ENCODE assay signal across 14 cellular contexts in genomic region chr10:5564537-5565204, GRCh38. TPM values are rescaled to one million over a fixed set of nuclear protein-coding genes. Genes with fewer than 3 reads are reported as not detected.
DNase-seq lines count a peak whose midpoint lies in the region; ATAC-seq and TF ChIP-seq lines count a peak whose summit lies in the region.
"Had no signal": no experiment of that assay in that cellular context is flagged by ENCODE, and none has a peak within 500 bp of the region (broad histone marks: within the 10 kb centered on the region; RNA-seq: fewer than 3 reads in every experiment).

No MANE protein-coding gene starts in this region.

- no peak for ATAC-seq in stimulated activated naive B cell treated with anti-CD40 and anti-IgM and Interleukin-4, amounts not matched to agents 10 μg/mL and 1 μg/mL and 100 μg/mL, for 72 hours (replicated peaks)
- no peak for ATAC-seq in GM18861 (IDR thresholded peaks at IDR 0.05; ENCODE audit: unreplicated experiment)
- no peak for ATAC-seq in lower lobe of right lung

- H3K9me3 ChIP-seq in fibroblast of lung (ENCODE audit: control insufficient read depth, insufficient read depth, low read depth, low read length) (no peaks in the 10 kb centered on the region), lower lobe of right lung (no peaks in the 10 kb centered on the region)

- H3K4me1 ChIP-seq in fibroblast of lung (ENCODE audit: control insufficient read depth, extremely low read depth, insufficient read depth, low read length) (peaks cover 7% of the 10 kb centered on the region), lower lobe of right lung (no peaks in the 10 kb centered on the region)

- peak overlapping the region; percentile 76 for H2AFZ ChIP-seq in fibroblast of lung (ENCODE audit: low read length)

- no peaks in the 10 kb centered on the region for H3K9me3 Mint-ChIP-seq in activated T-cell treated with anti-CD3 and anti-CD28 coated beads, Interleukin-2, amount 50 U/mL, for 24 hours
- H3K9me3 Mint-ChIP-seq in stimulated activated naive B cell treated with anti-CD40 and anti-IgM and Interleukin-4, amounts not matched to agents 10 μg/mL and 1 μg/mL and 100 μg/mL, for 72 hours = peaks cover 4% of the 10 kb centered on the region in 2 donors

- H3K27me3 Mint-ChIP-seq in activated T-cell treated with anti-CD3 and anti-CD28 coated beads, Interleukin-2, amount 50 U/mL, for 24 hours = no peaks in the 10 kb centered on the region
- H3K27me3 Mint-ChIP-seq in stimulated activated naive B cell treated with anti-CD40 and anti-IgM and Interleukin-4, amounts not matched to agents 10 μg/mL and 1 μg/mL and 100 μg/mL, for 72 hours = peaks cover 23 to 26% of the 10 kb centered on the region in 2 donors
- H3K27me3 Mint-ChIP-seq: brain had no signal

- H3K27ac ChIP-seq in fibroblast of lung (ENCODE audit: insufficient read depth, low read length) (no peak overlapping the region), lower lobe of right lung (no peak overlapping the region)
- H3K27ac ChIP-seq: 22Rv1 had no signal

- H3K36me3 Mint-ChIP-seq in activated T-cell treated with anti-CD3 and anti-CD28 coated beads, Interleukin-2, amount 50 U/mL, for 24 hours (ENCODE audit: low read depth) = no peaks in the 10 kb centered on the region
- no peaks in the 10 kb centered on the region for H3K36me3 Mint-ChIP-seq in stimulated activated naive B cell treated with anti-CD40 and anti-IgM and Interleukin-4, amounts not matched to agents 10 μg/mL and 1 μg/mL and 100 μg/mL, for 72 hours
- H3K36me3 Mint-ChIP-seq: brain had no signal

- DNase-seq in NCI-H1694 treated with DMSO at 0.1 percent for 48 hours (lab: John Stamatoyannopoulos, UW) (peak; percentile 12), NCI-H1694 (lab: John Stamatoyannopoulos, UW) (no peak), fibroblast of lung (ENCODE audit: low read depth in 2 of 2) (no peak), activated gamma-delta T cell (lab: John Stamatoyannopoulos, UW) (no peak), lower lobe of right lung (no peak)
- no peak for DNase-seq in activated T-cell treated with anti-CD3 and anti-CD28 coated beads, Interleukin-2, amount 50 U/mL, for 24 hours
- DNase-seq in stimulated activated naive B cell treated with anti-CD40 and anti-IgM and Interleukin-4, amounts not matched to agents 10 μg/mL and 1 μg/mL and 100 μg/mL, for 72 hours = no peak
- DNase-seq: Karpas-422, NCI-H510A had no signal

- no peaks in the 10 kb centered on the region for H3K36me3 ChIP-seq in fibroblast of lung (ENCODE audit: control insufficient read depth, insufficient read depth, low read length)
- no peaks in the 10 kb centered on the region for H3K36me3 ChIP-seq in lower lobe of right lung

- peaks cover 42% of the 10 kb centered on the region for H3K4me1 Mint-ChIP-seq in activated T-cell treated with anti-CD3 and anti-CD28 coated beads, Interleukin-2, amount 50 U/mL, for 24 hours (ENCODE audit: low read depth)
- peaks cover 0 to 6% of the 10 kb centered on the region in 2 donors for H3K4me1 Mint-ChIP-seq in stimulated activated naive B cell treated with anti-CD40 and anti-IgM and Interleukin-4, amounts not matched to agents 10 μg/mL and 1 μg/mL and 100 μg/mL, for 72 hours

- no peaks in the 10 kb centered on the region for H3K79me2 ChIP-seq in fibroblast of lung (ENCODE audit: control insufficient read depth, insufficient read depth, low read length)

- H3K4me2 ChIP-seq in fibroblast of lung (ENCODE audit: extremely low read depth, insufficient read depth, low read length) = no peak overlapping the region

- TF ChIP-seq CTCF in fibroblast of lung (conservative IDR thresholded peaks at IDR 0.05 in 1 of 2, IDR thresholded peaks at IDR 0.05 in 1 of 2; ENCODE audit: low read depth in 1 of 2, low read length in 2 of 2) (no peak), lower lobe of right lung (IDR thresholded peaks at IDR 0.05) (no peak)

- no peaks in the 10 kb centered on the region for H4K20me1 ChIP-seq in fibroblast of lung (ENCODE audit: control insufficient read depth, extremely low read depth, insufficient read depth, low read length)

- intact Hi-C loops in lower lobe of right lung (cut with DNase I) = no loop called here

- H3K9ac ChIP-seq in fibroblast of lung (ENCODE audit: insufficient read depth, low read length) = no peak overlapping the region

- H3K4me3 ChIP-seq in fibroblast of lung (replicated peaks in 1 of 4; ENCODE audit: control extremely low read depth in 1 of 4, insufficient read depth in 1 of 4, low read depth in 3 of 4, low read length in 4 of 4) (no peak overlapping the region), lower lobe of right lung (no peak overlapping the region)

- H3K27me3 ChIP-seq in fibroblast of lung (ENCODE audit: control insufficient read depth, insufficient read depth, low read length) (no peaks in the 10 kb centered on the region), lower lobe of right lung (ENCODE audit: low read depth) (no peaks in the 10 kb centered on the region)

- H3K27ac Mint-ChIP-seq in activated T-cell treated with anti-CD3 and anti-CD28 coated beads, Interleukin-2, amount 50 U/mL, for 24 hours = peak overlapping the region; percentile 85
- H3K27ac Mint-ChIP-seq in stimulated activated naive B cell treated with anti-CD40 and anti-IgM and Interleukin-4, amounts not matched to agents 10 μg/mL and 1 μg/mL and 100 μg/mL, for 72 hours = peak overlapping the region; percentile 81

- peak overlapping the region; percentile 57 for H3K4me3 Mint-ChIP-seq in activated T-cell treated with anti-CD3 and anti-CD28 coated beads, Interleukin-2, amount 50 U/mL, for 24 hours
- no peak overlapping the region for H3K4me3 Mint-ChIP-seq in stimulated activated naive B cell treated with anti-CD40 and anti-IgM and Interleukin-4, amounts not matched to agents 10 μg/mL and 1 μg/mL and 100 μg/mL, for 72 hours
- H3K4me3 Mint-ChIP-seq: brain had no signal

RNA-seq across cellular contexts. Expression of gene CALML3, which starts 39.9 kb away (rescaled TPM):
- total RNA-seq in fibroblast of lung (not detected in 2 replicates), lower lobe of right lung (not detected)
- not detected in 2 replicates for polyA plus RNA-seq in fibroblast of lung
- polyA plus RNA-seq in fibroblast of lung (2012) = not detected in 2 replicates
- polyA minus RNA-seq in fibroblast of lung (ENCODE audit: low replicate concordance) = not detected in 2 replicates
- total RNA-seq: glomerular endothelial cell, myocyte had no signal
